1 cellular context compared by ENCODE assay signal in genomic region chr2:96816127-96816835, GRCh38.
TF ChIP-seq lines count a peak whose summit lies in the region.

Gene CNNM3, plus strand, starts transcription at chr2:96816268. Its CDS starts 10 bp downstream, at chr2:96816278.

TF ChIP-seq in HepG2, 621 proteins besides CTCF, POLR2A, EP300 and RAD21 (continued from another document and continues in another):
- peak; percentile 92; the same call in 1 of the 2 replicates for TF ChIP-seq IRF9 (CRISPR knock-in tag; IDR thresholded peaks at IDR 0.05; ENCODE audit: borderline replicate concordance)
- TF ChIP-seq, protein P1, sequence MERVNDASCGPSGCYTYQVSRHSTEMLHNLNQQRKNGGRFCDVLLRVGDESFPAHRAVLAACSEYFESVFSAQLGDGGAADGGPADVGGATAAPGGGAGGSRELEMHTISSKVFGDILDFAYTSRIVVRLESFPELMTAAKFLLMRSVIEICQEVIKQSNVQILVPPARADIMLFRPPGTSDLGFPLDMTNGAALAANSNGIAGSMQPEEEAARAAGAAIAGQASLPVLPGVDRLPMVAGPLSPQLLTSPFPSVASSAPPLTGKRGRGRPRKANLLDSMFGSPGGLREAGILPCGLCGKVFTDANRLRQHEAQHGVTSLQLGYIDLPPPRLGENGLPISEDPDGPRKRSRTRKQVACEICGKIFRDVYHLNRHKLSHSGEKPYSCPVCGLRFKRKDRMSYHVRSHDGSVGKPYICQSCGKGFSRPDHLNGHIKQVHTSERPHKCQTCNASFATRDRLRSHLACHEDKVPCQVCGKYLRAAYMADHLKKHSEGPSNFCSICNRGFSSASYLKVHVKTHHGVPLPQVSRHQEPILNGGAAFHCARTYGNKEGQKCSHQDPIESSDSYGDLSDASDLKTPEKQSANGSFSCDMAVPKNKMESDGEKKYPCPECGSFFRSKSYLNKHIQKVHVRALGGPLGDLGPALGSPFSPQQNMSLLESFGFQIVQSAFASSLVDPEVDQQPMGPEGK (CRISPR knock-in tag; IDR thresholded peaks at IDR 0.05) = peak; percentile 91
- TF ChIP-seq ZNF646 (CRISPR knock-in tag; IDR thresholded peaks at IDR 0.05) = no peak
- no peak for TF ChIP-seq NCOA5 (CRISPR knock-in tag; IDR thresholded peaks at IDR 0.05)
- peak; percentile 63; the same call in 1 of the 2 replicates for TF ChIP-seq MED13 (CRISPR knock-in tag; IDR thresholded peaks at IDR 0.05)
- peak; percentile 73 for TF ChIP-seq ZNF768 (CRISPR knock-in tag; IDR thresholded peaks at IDR 0.05)
- TF ChIP-seq ZNF770 (CRISPR knock-in tag; IDR thresholded peaks at IDR 0.05) = 0 out of 2 replicates have a peak, but pooled peaks have one; percentile 38
- TF ChIP-seq ZNF674 (CRISPR knock-in tag; IDR thresholded peaks at IDR 0.05; ENCODE audit: low read depth) = peak; percentile 87; the same call in 1 of the 2 replicates
- no peak for TF ChIP-seq CHD4 (IDR thresholded peaks at IDR 0.05; ENCODE audit: borderline replicate concordance, low read length)
- peak; percentile 89 for TF ChIP-seq SPEN (CRISPR knock-in tag; IDR thresholded peaks at IDR 0.05; ENCODE audit: low read depth)
- TF ChIP-seq BRCA1 (CRISPR knock-in tag; IDR thresholded peaks at IDR 0.05) = no peak; the same call in 1 of the 2 replicates
- TF ChIP-seq GTF3A (CRISPR knock-in tag; conservative IDR thresholded peaks at IDR 0.05) = no peak
- TF ChIP-seq, protein P2, sequence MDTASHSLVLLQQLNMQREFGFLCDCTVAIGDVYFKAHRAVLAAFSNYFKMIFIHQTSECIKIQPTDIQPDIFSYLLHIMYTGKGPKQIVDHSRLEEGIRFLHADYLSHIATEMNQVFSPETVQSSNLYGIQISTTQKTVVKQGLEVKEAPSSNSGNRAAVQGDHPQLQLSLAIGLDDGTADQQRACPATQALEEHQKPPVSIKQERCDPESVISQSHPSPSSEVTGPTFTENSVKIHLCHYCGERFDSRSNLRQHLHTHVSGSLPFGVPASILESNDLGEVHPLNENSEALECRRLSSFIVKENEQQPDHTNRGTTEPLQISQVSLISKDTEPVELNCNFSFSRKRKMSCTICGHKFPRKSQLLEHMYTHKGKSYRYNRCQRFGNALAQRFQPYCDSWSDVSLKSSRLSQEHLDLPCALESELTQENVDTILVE (CRISPR knock-in tag; IDR thresholded peaks at IDR 0.05) = peak; percentile 84; the same call in 1 of the 2 replicates
- TF ChIP-seq ZNF276 (CRISPR knock-in tag; IDR thresholded peaks at IDR 0.05; ENCODE audit: low read depth) = 0 out of 2 replicates have a peak, but pooled peaks have one; percentile 83
- TF ChIP-seq SAP130 (CRISPR knock-in tag; IDR thresholded peaks at IDR 0.05; ENCODE audit: low read depth) = peak; percentile 83
- TF ChIP-seq ADNP (CRISPR knock-in tag; IDR thresholded peaks at IDR 0.05) = no peak
- TF ChIP-seq ZNF569 (CRISPR knock-in tag; IDR thresholded peaks at IDR 0.05; ENCODE audit: borderline replicate concordance) = no peak
- TF ChIP-seq AKAP8 (CRISPR knock-in tag; IDR thresholded peaks at IDR 0.05) = no peak
- no peak for TF ChIP-seq MEIS1 (CRISPR knock-in tag; IDR thresholded peaks at IDR 0.05; ENCODE audit: borderline replicate concordance)
- TF ChIP-seq NAIF1 (CRISPR knock-in tag; IDR thresholded peaks at IDR 0.05; ENCODE audit: borderline replicate concordance) = no peak
- TF ChIP-seq, protein P3, sequence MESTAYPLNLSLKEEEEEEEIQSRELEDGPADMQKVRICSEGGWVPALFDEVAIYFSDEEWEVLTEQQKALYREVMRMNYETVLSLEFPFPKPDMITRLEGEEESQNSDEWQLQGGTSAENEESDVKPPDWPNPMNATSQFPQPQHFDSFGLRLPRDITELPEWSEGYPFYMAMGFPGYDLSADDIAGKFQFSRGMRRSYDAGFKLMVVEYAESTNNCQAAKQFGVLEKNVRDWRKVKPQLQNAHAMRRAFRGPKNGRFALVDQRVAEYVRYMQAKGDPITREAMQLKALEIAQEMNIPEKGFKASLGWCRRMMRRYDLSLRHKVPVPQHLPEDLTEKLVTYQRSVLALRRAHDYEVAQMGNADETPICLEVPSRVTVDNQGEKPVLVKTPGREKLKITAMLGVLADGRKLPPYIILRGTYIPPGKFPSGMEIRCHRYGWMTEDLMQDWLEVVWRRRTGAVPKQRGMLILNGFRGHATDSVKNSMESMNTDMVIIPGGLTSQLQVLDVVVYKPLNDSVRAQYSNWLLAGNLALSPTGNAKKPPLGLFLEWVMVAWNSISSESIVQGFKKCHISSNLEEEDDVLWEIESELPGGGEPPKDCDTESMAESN (CRISPR knock-in tag; conservative IDR thresholded peaks at IDR 0.05) = peak; percentile 77; the same call in 1 of the 2 replicates
- TF ChIP-seq, protein P4, sequence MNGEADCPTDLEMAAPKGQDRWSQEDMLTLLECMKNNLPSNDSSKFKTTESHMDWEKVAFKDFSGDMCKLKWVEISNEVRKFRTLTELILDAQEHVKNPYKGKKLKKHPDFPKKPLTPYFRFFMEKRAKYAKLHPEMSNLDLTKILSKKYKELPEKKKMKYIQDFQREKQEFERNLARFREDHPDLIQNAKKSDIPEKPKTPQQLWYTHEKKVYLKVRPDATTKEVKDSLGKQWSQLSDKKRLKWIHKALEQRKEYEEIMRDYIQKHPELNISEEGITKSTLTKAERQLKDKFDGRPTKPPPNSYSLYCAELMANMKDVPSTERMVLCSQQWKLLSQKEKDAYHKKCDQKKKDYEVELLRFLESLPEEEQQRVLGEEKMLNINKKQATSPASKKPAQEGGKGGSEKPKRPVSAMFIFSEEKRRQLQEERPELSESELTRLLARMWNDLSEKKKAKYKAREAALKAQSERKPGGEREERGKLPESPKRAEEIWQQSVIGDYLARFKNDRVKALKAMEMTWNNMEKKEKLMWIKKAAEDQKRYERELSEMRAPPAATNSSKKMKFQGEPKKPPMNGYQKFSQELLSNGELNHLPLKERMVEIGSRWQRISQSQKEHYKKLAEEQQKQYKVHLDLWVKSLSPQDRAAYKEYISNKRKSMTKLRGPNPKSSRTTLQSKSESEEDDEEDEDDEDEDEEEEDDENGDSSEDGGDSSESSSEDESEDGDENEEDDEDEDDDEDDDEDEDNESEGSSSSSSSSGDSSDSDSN (CRISPR knock-in tag; IDR thresholded peaks at IDR 0.05) = peak; percentile 89; the same call in 1 of the 2 replicates
- TF ChIP-seq PHB2 (IDR thresholded peaks at IDR 0.05; ENCODE audit: partially characterized antibody) = no peak
- no peak for TF ChIP-seq NBN (conservative IDR thresholded peaks at IDR 0.05)
- peak; percentile 93 for TF ChIP-seq NFYC (CRISPR knock-in tag; IDR thresholded peaks at IDR 0.05)
- no peak for TF ChIP-seq THAP7 (CRISPR knock-in tag; IDR thresholded peaks at IDR 0.05)
- peak; percentile 87 for TF ChIP-seq KDM2A (CRISPR knock-in tag; IDR thresholded peaks at IDR 0.05; ENCODE audit: borderline replicate concordance, low read depth)
- no peak for TF ChIP-seq ELK4 (CRISPR knock-in tag; IDR thresholded peaks at IDR 0.05; ENCODE audit: borderline replicate concordance)
- TF ChIP-seq ZNF558 (CRISPR knock-in tag; IDR thresholded peaks at IDR 0.05; ENCODE audit: borderline replicate concordance) = peak; percentile 93; the same call in 1 of the 2 replicates
